In the genomic region with DNA sequence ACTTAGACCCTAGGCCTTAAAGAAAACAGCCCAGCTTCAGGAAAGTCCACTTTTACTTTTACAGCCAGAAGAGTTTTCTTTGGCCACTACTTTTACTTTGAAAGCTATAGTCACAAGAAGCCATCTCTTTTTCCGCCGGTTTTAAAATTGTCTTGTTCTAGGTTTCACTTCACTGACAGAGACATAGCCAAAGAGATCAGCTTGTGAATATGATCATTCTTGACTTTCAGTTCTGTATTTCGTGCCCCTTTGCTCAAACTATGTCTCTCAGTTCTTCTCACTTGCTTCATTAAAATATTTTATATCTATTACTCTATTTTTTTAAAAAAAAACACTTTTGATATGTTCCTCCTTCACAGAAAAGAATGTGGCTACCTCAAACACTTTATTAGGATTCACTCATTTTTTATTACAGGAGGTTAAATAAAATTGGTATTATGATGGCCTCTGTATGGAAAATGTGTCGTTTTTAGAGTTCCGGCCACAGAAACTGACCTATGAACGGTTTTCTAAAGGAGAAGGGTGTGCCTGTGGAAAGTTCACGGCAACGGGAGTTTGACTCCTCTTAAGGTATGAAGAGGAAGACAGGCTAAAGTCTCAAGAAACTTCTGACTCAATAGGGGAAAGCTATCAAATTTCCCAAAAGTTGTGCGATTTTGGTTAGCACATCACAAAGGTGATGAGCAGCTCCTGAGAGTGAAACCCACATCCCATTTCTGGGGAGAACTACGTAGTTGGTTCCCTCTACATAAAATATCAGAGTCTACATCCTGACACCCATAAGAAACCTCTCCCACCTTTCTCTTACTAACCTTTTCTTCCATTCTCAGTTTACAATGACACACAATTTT, we compare ENCODE assay signal across 8 cellular contexts. TPM values are rescaled to one million over a fixed set of nuclear protein-coding genes. Genes with fewer than 3 reads are reported as not detected.
A peak's percentile ranks its signal among the peaks of the same experiment; 100 is the strongest.
DNase-seq lines count a peak whose midpoint lies in the region; ATAC-seq and TF ChIP-seq lines count a peak whose summit lies in the region.

No MANE protein-coding gene starts in this region.

- H3K9me3 Mint-ChIP-seq in osteocyte (ENCODE audit: unreplicated experiment): peaks cover 7% of the 10 kb centered on the region

- peaks cover 17% of the 10 kb centered on the region for H3K4me1 ChIP-seq in mucosa of descending colon (ENCODE audit: low read depth)

- H3K4me3 Mint-ChIP-seq in osteocyte (ENCODE audit: unreplicated experiment): no peak overlapping the region

- no peaks in the 10 kb centered on the region for H3K36me3 Mint-ChIP-seq in osteocyte (ENCODE audit: unreplicated experiment)

- H3K4me1 Mint-ChIP-seq in osteocyte (ENCODE audit: unreplicated experiment): peaks cover 13% of the 10 kb centered on the region

- intact Hi-C loops in mucosa of descending colon (cut with DNase I, micrococcal nuclease): loop anchor here in 1 of 2 donors (5.0 kb wide), 1 partner anchor 267 kb away; no protein-coding TSS in a partner anchor
- intact Hi-C loops in posterior cingulate gyrus (cut with DNase I): no loop called here

- H3K4me3 ChIP-seq in HFF-Myc (replicated peaks; ENCODE audit: low read depth, low read length): peak overlapping the region; percentile 56
- no peak overlapping the region for H3K4me3 ChIP-seq in mucosa of descending colon

- ATAC-seq in mucosa of descending colon: peak; percentile 22

- no peak overlapping the region for H3K27ac Mint-ChIP-seq in osteocyte (ENCODE audit: unreplicated experiment)

- H3K9me3 ChIP-seq in mucosa of descending colon: no peaks in the 10 kb centered on the region

- peaks cover 83% of the 10 kb centered on the region for H3K27me3 Mint-ChIP-seq in osteocyte (ENCODE audit: unreplicated experiment)

- no peaks in the 10 kb centered on the region for H3K36me3 ChIP-seq in mucosa of descending colon (ENCODE audit: low read depth)

- no peak for TF ChIP-seq CTCF in HFF-Myc (IDR thresholded peaks at IDR 0.05; ENCODE audit: low read depth, low read length, missing control alignments)
- TF ChIP-seq CTCF in mucosa of descending colon (IDR thresholded peaks at IDR 0.05): no peak
- TF ChIP-seq CTCF in osteocyte (IDR thresholded peaks at IDR 0.05): no peak

- DNase-seq in DMS79 treated with DMSO at 0.1 percent for 48 hours (lab: John Stamatoyannopoulos, UW): peak; percentile 48
- no peak for DNase-seq in DMS79 (lab: John Stamatoyannopoulos, UW)
- DNase-seq in HFF-Myc (ENCODE audit: extremely low read depth, low read depth): no peak
- peak; percentile 23 to 89 for DNase-seq in NOMO-1 (lab: John Stamatoyannopoulos, UW; ENCODE audit: unreplicated experiment in 2 of 2)
- DNase-seq in mucosa of descending colon: peak in 1 of 3 donors; percentile 36
- no peak for DNase-seq in osteocyte (ENCODE audit: extremely low spot score, unreplicated experiment)
- DNase-seq in posterior cingulate gyrus: no peak
- no peak for DNase-seq in SKM-1 (lab: John Stamatoyannopoulos, UW; ENCODE audit: unreplicated experiment)

RNA-seq across cellular contexts. Expression of a gene that starts 1.2 kb away (rescaled TPM):
- total RNA-seq in mucosa of descending colon (100 to 1,000 TPM in 1 of 3 donors, 10 to 100 TPM in 2; 10.8 to 101 (median 66.2) TPM), osteocyte (not detected in 2 replicates)

RNA-seq across cellular contexts. Expression of a gene that starts 52.6 kb away (rescaled TPM):
- total RNA-seq in mucosa of descending colon: 1 to 10 TPM in 2 of 3 donors, under 1 TPM in 1; 0.80 to 2.3 (median 2.2) TPM
- total RNA-seq in osteocyte: 0.34 TPM in 1 of 2 replicates, not detected in the other

Comparison
In these comparisons a context has a peak if more than half of its experiments do, and no peak if none do; other contexts are left out.
1. DNase-seq: peak in DMS79 treated with DMSO at 0.1 percent for 48 hours (single experiment) and NOMO-1 (2 of 2); none in DMS79 (single experiment), HFF-Myc (single experiment), osteocyte (single experiment), posterior cingulate gyrus (0 of 10) and SKM-1 (single experiment).
2. RNA of a gene that starts 1.2 kb away (total RNA-seq): 10.8 to 101 TPM in mucosa of descending colon; not detected in osteocyte; every median in the first group is over 10 times any median in the second.